In the genomic region with DNA sequence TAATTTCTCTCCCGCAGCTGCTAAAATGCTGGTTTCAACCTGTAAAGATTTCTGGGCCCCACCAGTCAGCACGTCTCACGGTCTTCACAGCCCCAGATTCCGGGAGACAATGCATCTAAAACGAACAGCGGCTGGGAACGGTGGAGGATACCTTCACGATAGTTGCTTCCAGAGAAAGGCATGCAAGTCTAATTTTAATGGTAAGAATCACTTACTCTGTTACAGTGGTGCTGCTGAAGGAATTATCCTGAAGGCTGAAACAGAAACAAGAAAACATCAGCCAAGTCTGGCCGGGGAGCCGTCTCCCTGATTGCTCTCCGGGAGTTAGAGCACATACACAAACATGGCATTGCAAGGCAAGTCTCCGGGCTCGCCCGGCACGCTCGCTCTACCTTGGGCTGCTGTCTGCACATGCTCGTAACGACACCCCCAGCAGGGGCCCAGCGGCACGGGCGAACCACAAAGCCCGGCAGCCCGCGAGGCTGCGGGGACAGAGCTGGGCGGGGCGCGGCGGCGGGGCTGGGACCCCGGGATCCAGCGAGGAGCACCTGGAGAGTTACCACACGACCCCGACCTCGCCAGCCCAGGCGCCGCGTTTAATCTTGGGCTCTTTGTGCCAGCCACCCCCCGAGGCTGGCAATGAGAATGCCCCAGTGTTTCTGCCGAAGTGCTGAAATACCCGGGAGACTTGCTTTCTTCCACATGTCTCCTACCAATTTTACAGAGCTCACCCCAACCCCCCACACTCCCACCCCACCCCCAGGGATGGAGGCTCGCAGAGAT, we compare ENCODE assay signal across 8 cellular contexts. TPM values are rescaled to one million over a fixed set of nuclear protein-coding genes. Genes with fewer than 3 reads are reported as not detected.
A peak's percentile ranks its signal among the peaks of the same experiment; 100 is the strongest.
DNase-seq lines count a peak whose midpoint lies in the region; ATAC-seq and TF ChIP-seq lines count a peak whose summit lies in the region.

TSS of gene FAM13C (minus strand) at position 366 of the 783 bp plus-strand sequence. CDS start at position 277, 89 bp downstream.

- TF ChIP-seq CTCF in H9 (conservative IDR thresholded peaks at IDR 0.05) (no peak), astrocyte of the cerebellum (IDR thresholded peaks at IDR 0.05; ENCODE audit: low read depth, low read length, missing control alignments) (no peak), hepatocyte (IDR thresholded peaks at IDR 0.05; ENCODE audit: poor library complexity) (no peak), psoas muscle (IDR thresholded peaks at IDR 0.05) (no peak)

- H3K79me1 ChIP-seq in H9 (ENCODE audit: insufficient read depth, low read depth, low read length, poor library complexity, severe bottlenecking), result no peaks in the 10 kb centered on the region

- no peak within 1 kb of the TSS for H3K4ac ChIP-seq in H9 (ENCODE audit: low read depth, low read length)

- H3K4me1 Mint-ChIP-seq in CD4-positive, alpha-beta memory T cell, result peaks cover 7 to 13% (median 11%) of the 10 kb centered on the region in 4 donors
- H3K4me1 Mint-ChIP-seq in H9, result peaks cover 12 to 17% of the 10 kb centered on the region in 2 experiments

- H2BK5ac ChIP-seq in H9 (ENCODE audit: insufficient read length, low read length), result no peak within 1 kb of the TSS

- H3K79me2 ChIP-seq in H9 (ENCODE audit: insufficient read depth, low read length) (no peaks in the 10 kb centered on the region), hepatocyte (no peaks in the 10 kb centered on the region)

- peak within 1 kb of the TSS; percentile 25 for H2AFZ ChIP-seq in H9 (ENCODE audit: low read length)
- peak within 1 kb of the TSS; percentile 39 for H2AFZ ChIP-seq in hepatocyte

- H3K27me3 ChIP-seq in CD4-positive, alpha-beta memory T cell (ENCODE audit: insufficient read depth, low read length), result no peaks in the 10 kb centered on the region
- H3K27me3 ChIP-seq in H9 (ENCODE audit: insufficient read depth, low read length) (peaks cover 2% of the 10 kb centered on the region; the same call in 1 of the 2 replicates), hepatocyte (peaks cover 20% of the 10 kb centered on the region), psoas muscle (ENCODE audit: insufficient read depth in 3 of 3, low read length in 2 of 3) (no peaks in the 10 kb centered on the region)

- no peak within 1 kb of the TSS for H2BK20ac ChIP-seq in H9 (ENCODE audit: low read depth, low read length, poor library complexity, severe bottlenecking)

- no peak within 1 kb of the TSS for H2AK5ac ChIP-seq in H9 (ENCODE audit: insufficient read length, low read length)

- CTCF ChIA-PET in CD4-positive, alpha-beta memory T cell (lab: Charles Lee; ENCODE audit: partially characterized antibody), result no interaction called here

- H3K27me3 Mint-ChIP-seq in CD4-positive, alpha-beta memory T cell, result peaks cover 3 to 10% of the 10 kb centered on the region in 2 donors
- peaks cover 59% of the 10 kb centered on the region for H3K27me3 Mint-ChIP-seq in H9 (ENCODE audit: low read depth)

- POLR2A ChIA-PET in CD4-positive, alpha-beta memory T cell (lab: Charles Lee; ENCODE audit: partially characterized antibody), result no interaction called here

- no peak within 1 kb of the TSS for H3T11ph ChIP-seq in H9 (ENCODE audit: low read length)

- H3K4me2 ChIP-seq in H9 (ENCODE audit: insufficient read depth, insufficient read length, low read length), result peak within 1 kb of the TSS; percentile 78
- H3K4me2 ChIP-seq in hepatocyte, result peak within 1 kb of the TSS; percentile 90

- H3K14ac ChIP-seq in H9 (ENCODE audit: insufficient read depth, low read length), result peak within 1 kb of the TSS; percentile 76

- ATAC-seq in psoas muscle, result peak; percentile 77 to 89 (median 88)
- no peak for ATAC-seq in HG03565 (IDR thresholded peaks at IDR 0.05; ENCODE audit: unreplicated experiment)

- H3K4me3 Mint-ChIP-seq in CD4-positive, alpha-beta memory T cell, result peak within 1 kb of the TSS; percentile 53 to 81 (median 70)
- H3K4me3 Mint-ChIP-seq in H9, result peak within 1 kb of the TSS; percentile 71 to 86

- no peaks in the 10 kb centered on the region for H3K36me3 ChIP-seq in CD4-positive, alpha-beta memory T cell (ENCODE audit: insufficient read depth, low read length)
- H3K36me3 ChIP-seq in hepatocyte (replicated peaks; ENCODE audit: insufficient read depth, low read depth), result no peaks in the 10 kb centered on the region
- no peaks in the 10 kb centered on the region for H3K36me3 ChIP-seq in psoas muscle (ENCODE audit: insufficient read depth in 1 of 2, low read depth in 1 of 2)

- H3K27ac Mint-ChIP-seq in CD4-positive, alpha-beta memory T cell, result no peak within 1 kb of the TSS
- H3K27ac Mint-ChIP-seq in H9, result peak within 1 kb of the TSS in 2 of 3 experiments; percentile 48 to 70; a peak in 3 of 7 replicates

- in situ Hi-C loops in astrocyte of the cerebellum (cut with HindIII; ENCODE audit: low sequenced_read_pairs), result no loop called here

- no peak within 1 kb of the TSS for H4K8ac ChIP-seq in H9 (replicated peaks; ENCODE audit: insufficient read length, low read depth, low read length)

- no peak within 1 kb of the TSS for H2BK120ac ChIP-seq in H9 (ENCODE audit: low read depth, low read length, poor library complexity, severe bottlenecking)

- peak within 1 kb of the TSS; percentile 43 for H3K18ac ChIP-seq in H9 (ENCODE audit: insufficient read length, low read depth, low read length)

- intact Hi-C loops in CD4-positive, alpha-beta memory T cell (cut with micrococcal nuclease), result no loop called here
- intact Hi-C loops in psoas muscle (cut with DNase I), result loop anchor here (2.0 to 5.0 kb wide), 2 partner anchors 40 kb away; no protein-coding TSS in a partner anchor

- H2BK15ac ChIP-seq in H9 (ENCODE audit: low read depth, low read length), result no peak within 1 kb of the TSS

- no peak within 1 kb of the TSS for H3K23ac ChIP-seq in H9 (ENCODE audit: insufficient read length, low read depth, low read length)

- no peaks in the 10 kb centered on the region for H3K4me1 ChIP-seq in CD4-positive, alpha-beta memory T cell (ENCODE audit: insufficient read depth, low read length)
- H3K4me1 ChIP-seq in H9 (ENCODE audit: insufficient read depth, low read length) (no peaks in the 10 kb centered on the region), hepatocyte (ENCODE audit: insufficient read depth) (no peaks in the 10 kb centered on the region), psoas muscle (peaks cover 16% of the 10 kb centered on the region)

- H4K5ac ChIP-seq in H9 (ENCODE audit: insufficient read length, low read depth, low read length), result no peak within 1 kb of the TSS

- no peaks in the 10 kb centered on the region for H3K9me2 ChIP-seq in hepatocyte (replicated peaks; ENCODE audit: insufficient read depth)

- H3K23me2 ChIP-seq in H9 (ENCODE audit: insufficient read length, low read depth, low read length, poor library complexity, severe bottlenecking), result peaks cover 10% of the 10 kb centered on the region

- H3K4me3 ChIP-seq in CD4-positive, alpha-beta memory T cell (ENCODE audit: low read length in 2 of 2), result no peak within 1 kb of the TSS
- H3K4me3 ChIP-seq in astrocyte of the cerebellum (ENCODE audit: low read depth, low read length) (peak within 1 kb of the TSS; percentile 50), hepatocyte (peak within 1 kb of the TSS; percentile 20), psoas muscle (peak within 1 kb of the TSS; percentile 77)

- no peak within 1 kb of the TSS for H4K91ac ChIP-seq in H9 (ENCODE audit: insufficient read length, low read depth, low read length)

- no peak within 1 kb of the TSS for H3K56ac ChIP-seq in H9 (ENCODE audit: insufficient read length, low read depth, low read length)

- H4K20me1 ChIP-seq in H9 (ENCODE audit: control insufficient read depth, insufficient read depth, insufficient read length), result no peaks in the 10 kb centered on the region
- H4K20me1 ChIP-seq in hepatocyte (ENCODE audit: insufficient read depth, poor library complexity, severe bottlenecking), result no peaks in the 10 kb centered on the region

- DNase-seq in CD4-positive, alpha-beta memory T cell, result no peak
- DNase-seq in H9 (peak; percentile 85), NCI-H510A (lab: John Stamatoyannopoulos, UW) (peak; percentile 53), astrocyte of the cerebellum (ENCODE audit: low read depth) (peak; percentile 28), hepatocyte (ENCODE audit: low spot score) (peak; percentile 82), psoas muscle (peak; percentile 62 to 81), germinal center (ENCODE audit: low spot score) (no peak)

- H3K36me3 Mint-ChIP-seq in CD4-positive, alpha-beta memory T cell, result no peaks in the 10 kb centered on the region
- H3K36me3 Mint-ChIP-seq in H9 (ENCODE audit: insufficient read depth in 1 of 3, low read depth in 3 of 3), result no peaks in the 10 kb centered on the region

- no peak within 1 kb of the TSS for H2BK12ac ChIP-seq in H9 (ENCODE audit: insufficient read length, low read depth, low read length)

- H3K9ac ChIP-seq in H9 (ENCODE audit: extremely low read depth, insufficient read length, low read length), result peak within 1 kb of the TSS; percentile 45

- H3K27ac ChIP-seq in CD4-positive, alpha-beta memory T cell (ENCODE audit: low read depth, low read length), result no peak within 1 kb of the TSS
- H3K27ac ChIP-seq in H9 (ENCODE audit: insufficient read length, low read depth, low read length) (no peak within 1 kb of the TSS), hepatocyte (peak within 1 kb of the TSS; percentile 62), psoas muscle (peak within 1 kb of the TSS; percentile 90)

- H3K9me3 Mint-ChIP-seq in CD4-positive, alpha-beta memory T cell, result peaks cover 0 to 2% (median 0%) of the 10 kb centered on the region in 8 donors
- no peaks in the 10 kb centered on the region for H3K9me3 Mint-ChIP-seq in H9

- H3K9me3 ChIP-seq in CD4-positive, alpha-beta memory T cell (ENCODE audit: control insufficient read depth in 1 of 2, low read length in 2 of 2), result no peaks in the 10 kb centered on the region
- no peaks in the 10 kb centered on the region for H3K9me3 ChIP-seq in H9 (ENCODE audit: control insufficient read depth, low read depth, low read length)
- H3K9me3 ChIP-seq in hepatocyte (ENCODE audit: low read depth), result no peaks in the 10 kb centered on the region
- no peaks in the 10 kb centered on the region for H3K9me3 ChIP-seq in psoas muscle

- no CpG with 5 or more reads among the region's 42 CpGs for WGBS in H9 (ENCODE audit: extremely low coverage, insufficient read length, low lambda C conversion rate)
- WGBS in hepatocyte (ENCODE audit: low lambda C conversion rate, missing lambda C conversion rate), result under 1% methylated on average over 32 of the region's 42 CpGs
- 0 to 1% (median 1%) methylated on average over 42 of the region's 42 CpGs for WGBS in psoas muscle, 3 donors

RNA-seq across cellular contexts. Expression of gene FAM13C, which starts in this region (rescaled TPM):
- total RNA-seq in CD4-positive, alpha-beta memory T cell, result not detected
- not detected for polyA plus RNA-seq in CD4-positive, alpha-beta memory T cell
- total RNA-seq in H9 (2021) (0.31 and 0.39 TPM in 2 replicates), hepatocyte (3.1 and 4.9 TPM in 2 replicates), psoas muscle (10 to 100 TPM in 3 of 4 donors, 1 to 10 TPM in 1; 1.0 to 14.3 (median 13.3) TPM)
- polyA plus RNA-seq in hepatocyte (0.73 and 2.2 TPM in 2 replicates), psoas muscle (10 to 100 TPM in 1 of 3 donors, 1 to 10 TPM in 2; 1.4 to 31.7 (median 6.5) TPM)

Comparison
In these comparisons a context has a peak if more than half of its experiments do, and no peak if none do; other contexts are left out.
1. Peak in DNase-seq, H3K9ac ChIP-seq and H3K4me2 ChIP-seq in H9; RNA of the gene not detected or under 1 TPM.
2. DNase-seq: peak in NCI-H510A (single experiment), astrocyte of the cerebellum (single experiment), hepatocyte (single experiment) and psoas muscle (2 of 2); none in CD4-positive, alpha-beta memory T cell (0 of 5) and germinal center (single experiment).
3. H3K27ac ChIP-seq: peak in hepatocyte (single experiment) and psoas muscle (single experiment); none in CD4-positive, alpha-beta memory T cell (single experiment) and H9 (single experiment).
4. H3K4me3 ChIP-seq: peak in astrocyte of the cerebellum (single experiment), hepatocyte (single experiment) and psoas muscle (single experiment); none in CD4-positive, alpha-beta memory T cell (0 of 2).
5. H3K27ac Mint-ChIP-seq: peak in H9 (2 of 3); none in CD4-positive, alpha-beta memory T cell (0 of 7).